9 cellular contexts compared by ENCODE assay signal in the genomic region with DNA sequence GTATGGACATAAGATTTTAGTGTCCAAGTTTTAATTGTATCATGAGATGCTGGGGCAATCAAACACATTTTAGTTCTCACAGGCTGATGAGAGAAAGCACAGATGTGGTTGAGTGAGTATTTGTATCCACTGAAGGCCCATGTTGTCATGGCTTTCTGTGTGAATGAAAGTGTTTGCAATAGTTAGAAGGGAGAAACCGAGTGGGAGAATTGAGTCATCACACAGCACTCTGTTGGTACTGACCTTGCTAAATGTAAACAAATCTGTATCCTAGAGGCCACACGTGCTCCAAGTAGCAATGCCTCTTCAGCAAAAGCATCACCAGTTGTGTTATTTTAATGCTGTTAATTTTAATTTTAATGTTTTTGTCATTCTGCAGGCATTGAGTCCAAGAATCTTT.
A peak's percentile ranks its signal among the peaks of the same experiment; 100 is the strongest.
DNase-seq lines count a peak whose midpoint lies in the region; ATAC-seq and TF ChIP-seq lines count a peak whose summit lies in the region.
"Had no signal": no experiment of that assay in that cellular context is flagged by ENCODE, and none has a peak within 500 bp of the region (broad histone marks: within the 10 kb centered on the region; RNA-seq: fewer than 3 reads in every experiment).

No MANE protein-coding gene starts in this region.

- no peak for TF ChIP-seq CTCF in astrocyte of the cerebellum (IDR thresholded peaks at IDR 0.05; ENCODE audit: low read depth, low read length, missing control alignments)
- no peak for TF ChIP-seq CTCF in omental fat pad (IDR thresholded peaks at IDR 0.05)
- no peak for TF ChIP-seq CTCF in GM23338 (conservative IDR thresholded peaks at IDR 0.05; ENCODE audit: low read depth in 2 of 2)
- TF ChIP-seq CTCF in right atrium auricular region (IDR thresholded peaks at IDR 0.05) = no peak

- no peaks in the 10 kb centered on the region for H3K36me3 Mint-ChIP-seq in GM23338 (ENCODE audit: low read depth)

- H3K9me3 ChIP-seq in right atrium auricular region = no peaks in the 10 kb centered on the region

- no peaks in the 10 kb centered on the region for H3F3A ChIP-seq in GM23338 (replicated peaks; ENCODE audit: low read depth)

- ATAC-seq in GM18873 (IDR thresholded peaks at IDR 0.05; ENCODE audit: low FRiP score, unreplicated experiment) (peak; percentile 99), HG03039 (IDR thresholded peaks at IDR 0.05; ENCODE audit: unreplicated experiment) (peak; percentile 98), omental fat pad (ENCODE audit: low FRiP score) (no peak), GM23338 (no peak)

- H3K27ac ChIP-seq in ACC112 (ENCODE audit: low read depth, low read length) = peak overlapping the region; percentile 55
- H3K27ac ChIP-seq in GM23338 (ENCODE audit: low read depth) = no peak overlapping the region
- H3K27ac ChIP-seq in right atrium auricular region = no peak overlapping the region
- H3K27ac ChIP-seq: cardiac muscle cell had no signal

- no peaks in the 10 kb centered on the region for H3K4me1 Mint-ChIP-seq in GM23338

- H3K4me3 ChIP-seq in ACC112 (ENCODE audit: low read depth, low read length) = no peak overlapping the region
- H3K4me3 ChIP-seq in astrocyte of the cerebellum (ENCODE audit: low read depth, low read length) = no peak overlapping the region
- no peak overlapping the region for H3K4me3 ChIP-seq in GM23338
- no peak overlapping the region for H3K4me3 ChIP-seq in right atrium auricular region
- H3K4me3 ChIP-seq: cardiac muscle cell had no signal

- peaks cover 3% of the 10 kb centered on the region for H3K27me3 Mint-ChIP-seq in GM23338 (ENCODE audit: insufficient read depth, low read depth, poor library complexity)

- no peak overlapping the region for H3K4me2 ChIP-seq in GM23338

- no peaks in the 10 kb centered on the region for H3K36me3 ChIP-seq in ACC112 (ENCODE audit: insufficient read depth, low read length)
- H3K36me3 ChIP-seq in GM23338 (ENCODE audit: insufficient read depth) = no peaks in the 10 kb centered on the region
- H3K36me3 ChIP-seq in right atrium auricular region = no peaks in the 10 kb centered on the region
- H3K36me3 ChIP-seq: cardiac muscle cell had no signal

- H3K79me2 ChIP-seq in ACC112 (ENCODE audit: control insufficient read depth, insufficient read depth, low read length, unreplicated experiment) (no peaks in the 10 kb centered on the region), GM23338 (replicated peaks; ENCODE audit: insufficient read depth) (no peaks in the 10 kb centered on the region)

- no peaks in the 10 kb centered on the region for H4K20me1 ChIP-seq in GM23338 (replicated peaks; ENCODE audit: insufficient read depth)

- H3K9me2 ChIP-seq in GM23338 (ENCODE audit: insufficient read depth) = no peaks in the 10 kb centered on the region

- H3K4me1 ChIP-seq in ACC112 (ENCODE audit: control insufficient read depth, insufficient read depth, low read length, unreplicated experiment) (no peaks in the 10 kb centered on the region), GM23338 (ENCODE audit: insufficient read depth) (no peaks in the 10 kb centered on the region), right atrium auricular region (no peaks in the 10 kb centered on the region)

- no peaks in the 10 kb centered on the region for H3K27me3 ChIP-seq in ACC112 (ENCODE audit: insufficient read depth, low read length)
- no peaks in the 10 kb centered on the region for H3K27me3 ChIP-seq in GM23338 (ENCODE audit: insufficient read depth)
- no peaks in the 10 kb centered on the region for H3K27me3 ChIP-seq in right atrium auricular region
- H3K27me3 ChIP-seq: cardiac muscle cell had no signal

- in situ Hi-C loops in astrocyte of the cerebellum (cut with HindIII; ENCODE audit: low sequenced_read_pairs) = no loop called here

- H3K9me3 Mint-ChIP-seq in GM23338 = no peaks in the 10 kb centered on the region

- H3K4me3 Mint-ChIP-seq in GM23338 = no peak overlapping the region

- peak; percentile 68 for DNase-seq in astrocyte of the cerebellum (ENCODE audit: low read depth)
- DNase-seq in hypothalamus (lab: John Stamatoyannopoulos, UW) = no peak
- DNase-seq in omental fat pad (ENCODE audit: low spot score) = no peak
- no peak for DNase-seq in GM23338 (ENCODE audit: low spot score)
- no peak for DNase-seq in right atrium auricular region (ENCODE audit: low spot score)

- H3K27ac Mint-ChIP-seq in GM23338 = no peak overlapping the region

- H2AFZ ChIP-seq in ACC112 (ENCODE audit: low read length, unreplicated experiment) (no peak overlapping the region), GM23338 (no peak overlapping the region)

TF ChIP-seq in GM23338, 12 proteins besides CTCF, POLR2A, EP300 and RAD21 (continues in another document):
- TF ChIP-seq, protein P1, sequence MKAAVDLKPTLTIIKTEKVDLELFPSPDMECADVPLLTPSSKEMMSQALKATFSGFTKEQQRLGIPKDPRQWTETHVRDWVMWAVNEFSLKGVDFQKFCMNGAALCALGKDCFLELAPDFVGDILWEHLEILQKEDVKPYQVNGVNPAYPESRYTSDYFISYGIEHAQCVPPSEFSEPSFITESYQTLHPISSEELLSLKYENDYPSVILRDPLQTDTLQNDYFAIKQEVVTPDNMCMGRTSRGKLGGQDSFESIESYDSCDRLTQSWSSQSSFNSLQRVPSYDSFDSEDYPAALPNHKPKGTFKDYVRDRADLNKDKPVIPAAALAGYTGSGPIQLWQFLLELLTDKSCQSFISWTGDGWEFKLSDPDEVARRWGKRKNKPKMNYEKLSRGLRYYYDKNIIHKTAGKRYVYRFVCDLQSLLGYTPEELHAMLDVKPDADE (IDR thresholded peaks at IDR 0.05) = no peak
- TF ChIP-seq EZH2phosphoT487 (IDR thresholded peaks at IDR 0.05; ENCODE audit: unreplicated experiment) (no peak), EZH2 (IDR thresholded peaks at IDR 0.05; ENCODE audit: low read depth, unreplicated experiment) (no peak), POLR2AphosphoS5 (IDR thresholded peaks at IDR 0.05; ENCODE audit: low read depth) (no peak), NANOG (IDR thresholded peaks at IDR 0.05; ENCODE audit: borderline replicate concordance) (no peak)
- TF ChIP-seq, protein P2, sequence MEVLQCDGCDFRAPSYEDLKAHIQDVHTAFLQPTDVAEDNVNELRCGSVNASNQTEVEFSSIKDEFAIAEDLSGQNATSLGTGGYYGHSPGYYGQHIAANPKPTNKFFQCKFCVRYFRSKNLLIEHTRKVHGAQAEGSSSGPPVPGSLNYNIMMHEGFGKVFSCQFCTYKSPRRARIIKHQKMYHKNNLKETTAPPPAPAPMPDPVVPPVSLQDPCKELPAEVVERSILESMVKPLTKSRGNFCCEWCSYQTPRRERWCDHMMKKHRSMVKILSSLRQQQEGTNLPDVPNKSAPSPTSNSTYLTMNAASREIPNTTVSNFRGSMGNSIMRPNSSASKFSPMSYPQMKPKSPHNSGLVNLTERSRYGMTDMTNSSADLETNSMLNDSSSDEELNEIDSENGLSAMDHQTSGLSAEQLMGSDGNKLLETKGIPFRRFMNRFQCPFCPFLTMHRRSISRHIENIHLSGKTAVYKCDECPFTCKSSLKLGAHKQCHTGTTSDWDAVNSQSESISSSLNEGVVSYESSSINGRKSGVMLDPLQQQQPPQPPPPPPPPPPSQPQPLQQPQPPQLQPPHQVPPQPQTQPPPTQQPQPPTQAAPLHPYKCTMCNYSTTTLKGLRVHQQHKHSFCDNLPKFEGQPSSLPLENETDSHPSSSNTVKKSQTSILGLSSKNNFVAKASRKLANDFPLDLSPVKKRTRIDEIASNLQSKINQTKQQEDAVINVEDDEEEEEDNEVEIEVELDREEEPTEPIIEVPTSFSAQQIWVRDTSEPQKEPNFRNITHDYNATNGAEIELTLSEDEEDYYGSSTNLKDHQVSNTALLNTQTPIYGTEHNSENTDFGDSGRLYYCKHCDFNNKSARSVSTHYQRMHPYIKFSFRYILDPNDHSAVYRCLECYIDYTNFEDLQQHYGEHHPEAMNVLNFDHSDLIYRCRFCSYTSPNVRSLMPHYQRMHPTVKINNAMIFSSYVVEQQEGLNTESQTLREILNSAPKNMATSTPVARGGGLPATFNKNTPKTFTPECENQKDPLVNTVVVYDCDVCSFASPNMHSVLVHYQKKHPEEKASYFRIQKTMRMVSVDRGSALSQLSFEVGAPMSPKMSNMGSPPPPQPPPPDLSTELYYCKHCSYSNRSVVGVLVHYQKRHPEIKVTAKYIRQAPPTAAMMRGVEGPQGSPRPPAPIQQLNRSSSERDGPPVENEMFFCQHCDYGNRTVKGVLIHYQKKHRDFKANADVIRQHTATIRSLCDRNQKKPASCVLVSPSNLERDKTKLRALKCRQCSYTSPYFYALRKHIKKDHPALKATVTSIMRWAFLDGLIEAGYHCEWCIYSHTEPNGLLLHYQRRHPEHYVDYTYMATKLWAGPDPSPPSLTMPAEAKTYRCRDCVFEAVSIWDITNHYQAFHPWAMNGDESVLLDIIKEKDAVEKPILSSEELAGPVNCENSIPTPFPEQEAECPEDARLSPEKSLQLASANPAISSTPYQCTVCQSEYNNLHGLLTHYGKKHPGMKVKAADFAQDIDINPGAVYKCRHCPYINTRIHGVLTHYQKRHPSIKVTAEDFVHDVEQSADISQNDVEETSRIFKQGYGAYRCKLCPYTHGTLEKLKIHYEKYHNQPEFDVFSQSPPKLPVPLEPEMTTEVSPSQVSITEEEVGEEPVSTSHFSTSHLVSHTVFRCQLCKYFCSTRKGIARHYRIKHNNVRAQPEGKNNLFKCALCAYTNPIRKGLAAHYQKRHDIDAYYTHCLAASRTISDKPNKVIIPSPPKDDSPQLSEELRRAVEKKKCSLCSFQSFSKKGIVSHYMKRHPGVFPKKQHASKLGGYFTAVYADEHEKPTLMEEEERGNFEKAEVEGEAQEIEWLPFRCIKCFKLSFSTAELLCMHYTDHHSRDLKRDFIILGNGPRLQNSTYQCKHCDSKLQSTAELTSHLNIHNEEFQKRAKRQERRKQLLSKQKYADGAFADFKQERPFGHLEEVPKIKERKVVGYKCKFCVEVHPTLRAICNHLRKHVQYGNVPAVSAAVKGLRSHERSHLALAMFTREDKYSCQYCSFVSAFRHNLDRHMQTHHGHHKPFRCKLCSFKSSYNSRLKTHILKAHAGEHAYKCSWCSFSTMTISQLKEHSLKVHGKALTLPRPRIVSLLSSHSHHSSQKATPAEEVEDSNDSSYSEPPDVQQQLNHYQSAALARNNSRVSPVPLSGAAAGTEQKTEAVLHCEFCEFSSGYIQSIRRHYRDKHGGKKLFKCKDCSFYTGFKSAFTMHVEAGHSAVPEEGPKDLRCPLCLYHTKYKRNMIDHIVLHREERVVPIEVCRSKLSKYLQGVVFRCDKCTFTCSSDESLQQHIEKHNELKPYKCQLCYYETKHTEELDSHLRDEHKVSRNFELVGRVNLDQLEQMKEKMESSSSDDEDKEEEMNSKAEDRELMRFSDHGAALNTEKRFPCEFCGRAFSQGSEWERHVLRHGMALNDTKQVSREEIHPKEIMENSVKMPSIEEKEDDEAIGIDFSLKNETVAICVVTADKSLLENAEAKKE (CRISPR knock-in tag; IDR thresholded peaks at IDR 0.05) = no peak

Comparison
In these comparisons a context has a peak if more than half of its experiments do, and no peak if none do; other contexts are left out.
1. ATAC-seq: peak in GM18873 (single experiment) and HG03039 (single experiment); none in omental fat pad (single experiment) and GM23338 (single experiment).